Comparison of ENCODE assay signal across 15 cellular contexts in the genomic region with DNA sequence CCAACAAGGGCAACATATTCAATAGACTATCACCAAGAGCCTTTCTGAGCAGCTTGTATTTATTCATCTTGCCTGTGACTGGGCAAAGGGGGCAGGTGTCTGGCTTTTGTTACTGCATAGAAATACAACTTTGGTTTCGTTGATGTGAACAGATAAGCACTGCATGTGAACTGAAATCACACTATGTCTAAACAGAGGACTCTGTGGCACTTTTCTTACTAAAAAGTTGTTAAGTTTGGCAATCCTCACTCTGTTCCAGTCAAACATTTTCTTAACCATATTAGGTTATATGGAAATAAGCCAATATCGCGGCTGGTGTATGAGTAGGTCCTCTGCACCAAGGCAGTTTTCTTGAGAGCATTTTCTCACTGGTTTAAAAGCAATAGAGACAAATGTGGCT. TPM values are rescaled to one million over a fixed set of nuclear protein-coding genes. Genes with fewer than 3 reads are reported as not detected.
DNase-seq lines count a peak whose midpoint lies in the region; ATAC-seq, FAIRE-seq and TF ChIP-seq lines count a peak whose summit lies in the region.
"Had no signal": no experiment of that assay in that cellular context is flagged by ENCODE, and none has a peak within 500 bp of the region (broad histone marks: within the 10 kb centered on the region; RNA-seq: fewer than 3 reads in every experiment).

No MANE protein-coding gene starts in this region.

- TF ChIP-seq CTCF in lower leg skin (IDR thresholded peaks at IDR 0.05) = no peak
- no peak for TF ChIP-seq CTCF in HepG2 (CRISPR knock-in tag; IDR thresholded peaks at IDR 0.05)

- H3K4me2 ChIP-seq in HepG2 (ENCODE audit: low read depth, low read length) = no peak overlapping the region
- H3K4me2 ChIP-seq: GM23338 had no signal

- TF ChIP-seq EP300 in HepG2 (IDR thresholded peaks at IDR 0.05; ENCODE audit: low read depth in 2 of 2, low read length in 2 of 2) = no peak
- TF ChIP-seq EP300 in HepG2 (CRISPR knock-in tag; IDR thresholded peaks at IDR 0.05; ENCODE audit: borderline replicate concordance) = no peak

- no peak for FAIRE-seq in HepG2 (lab: Jason Lieb, UNC)

- H3K27ac ChIP-seq in rectal smooth muscle tissue (ENCODE audit: low read depth, low read length) (peak overlapping the region; percentile 98), HepG2 (ENCODE audit: extremely low read length, insufficient read depth, low read length) (no peak overlapping the region)
- H3K27ac ChIP-seq: SJSA1 had no signal

- H3K36me3 ChIP-seq in rectal smooth muscle tissue (ENCODE audit: control insufficient read depth, insufficient read depth, low read length) (no peaks in the 10 kb centered on the region), HepG2 (replicated peaks in 1 of 2; ENCODE audit: control insufficient read depth in 1 of 2, insufficient read depth in 2 of 2, low read length in 2 of 2) (no peaks in the 10 kb centered on the region)

- intact Hi-C loops in Right ventricle myocardium inferior (cut with DNase I) = no loop called here
- intact Hi-C loops in cardiac septum (cut with DNase I) = loop anchor here (1.0 to 2.0 kb wide), 3 partner anchors 37 to 63 kb away; no protein-coding TSS in a partner anchor
- intact Hi-C loops in Right ventricle myocardium superior (cut with DNase I) = no loop called here
- intact Hi-C loops in lower leg skin (cut with DNase I; ENCODE audit: low total_unique reads) = no loop called here
- intact Hi-C loops in HepG2 (cut with micrococcal nuclease; ENCODE audit: unreplicated experiment) = no loop called here

- CTCF ChIA-PET in HepG2 (lab: Yijun Ruan, JAX; ENCODE audit: low intra/inter-chr PET ratio, low total read pairs) = no interaction called here

- H3K27me3 ChIP-seq in rectal smooth muscle tissue (ENCODE audit: control insufficient read depth, insufficient read depth, low read length) (no peaks in the 10 kb centered on the region), HepG2 (ENCODE audit: control insufficient read depth in 1 of 2, insufficient read depth in 2 of 2, low read length in 2 of 2) (no peaks in the 10 kb centered on the region)
- H3K27me3 ChIP-seq: SJSA1 had no signal

- H3K4me1 ChIP-seq in rectal smooth muscle tissue (ENCODE audit: control insufficient read depth, insufficient read depth, low read length) (peaks cover 56% of the 10 kb centered on the region), HepG2 (ENCODE audit: insufficient read depth, low read length) (no peaks in the 10 kb centered on the region; the same call in 1 of the 2 replicates)

- TF ChIP-seq RAD21 in HepG2 (CRISPR knock-in tag; IDR thresholded peaks at IDR 0.05) = no peak

- POLR2A ChIA-PET in HepG2 (lab: Yijun Ruan, JAX) = no interaction called here

- peak; percentile 78 for ATAC-seq in Right ventricle myocardium inferior
- peak; percentile 72 for ATAC-seq in Right ventricle myocardium superior (ENCODE audit: poor library complexity)
- ATAC-seq in HepG2 = no peak
- ATAC-seq: GM23338; stimulated activated memory B cell treated with anti-CD40 and anti-IgM and Interleukin-4, amounts not matched to agents 10 μg/mL and 1 μg/mL and 100 μg/mL, for 72 hours; WTC11 had no signal

- DNase-seq in Right ventricle myocardium inferior (ENCODE audit: missing footprints) (no peak), cardiac septum (ENCODE audit: low spot score) (no peak), Right ventricle myocardium superior (no peak), lower leg skin (ENCODE audit: low spot score in 2 of 2) (no peak), foreskin melanocyte (no peak), midbrain (lab: John Stamatoyannopoulos, UW) (no peak), HepG2 (ENCODE audit: low spot score) (no peak)
- DNase-seq: 8988T, activated T-cell treated with anti-CD3 and anti-CD28 coated beads for 4 hours, NCI-H1417 had no signal

- H3K9ac ChIP-seq in rectal smooth muscle tissue (ENCODE audit: low read length) (no peak overlapping the region), HepG2 (ENCODE audit: insufficient read depth, low read depth, low read length) (no peak overlapping the region)

- no peak overlapping the region for H3K4me3 ChIP-seq in rectal smooth muscle tissue (ENCODE audit: low read length)
- no peak overlapping the region for H3K4me3 ChIP-seq in lower leg skin (ENCODE audit: low read depth, poor library complexity, severe bottlenecking)
- no peak overlapping the region for H3K4me3 ChIP-seq in HepG2 (replicated peaks in 1 of 3; ENCODE audit: insufficient read depth in 1 of 3, low read depth in 2 of 3, low read length in 3 of 3)
- H3K4me3 ChIP-seq: GM23338, SJSA1 had no signal

- H3K9me3 ChIP-seq in HepG2 (ENCODE audit: low read length) = no peaks in the 10 kb centered on the region
- H3K9me3 ChIP-seq: SJSA1 had no signal

- no peak overlapping the region for H2AFZ ChIP-seq in HepG2 (ENCODE audit: low read length)
- H2AFZ ChIP-seq: GM23338 had no signal

- in situ Hi-C loops in HepG2 (cut with HindIII; ENCODE audit: extremely low pct_ligation_motif_present, low pct_unique_long_range_greater_than_20kb) = no loop called here

- no peaks in the 10 kb centered on the region for H4K20me1 ChIP-seq in HepG2 (ENCODE audit: insufficient read depth, low read length)

- TF ChIP-seq POLR2A in lower leg skin (IDR thresholded peaks at IDR 0.05) = no peak
- TF ChIP-seq POLR2A in HepG2 (IDR thresholded peaks at IDR 0.05; ENCODE audit: insufficient read depth in 1 of 2, low read depth in 2 of 2, low read length in 2 of 2) = no peak

- no TSS peak for BruUV-seq in HepG2 (replicated peaks; lab: Mats Ljungman, UMichigan)

- WGBS in lower leg skin, 2 donors = 57 to 69% methylated on average over 3 of the region's 3 CpGs
- WGBS in HepG2 (ENCODE audit: low lambda C conversion rate) = 58% methylated on average over 3 of the region's 3 CpGs

- H3K79me2 ChIP-seq in HepG2 (ENCODE audit: insufficient read depth, low read length) = no peaks in the 10 kb centered on the region

TF ChIP-seq in HepG2, 621 proteins besides CTCF, POLR2A, EP300 and RAD21:
- no peak for TF ChIP-seq MIER3 (CRISPR knock-in tag; IDR thresholded peaks at IDR 0.05; ENCODE audit: borderline replicate concordance)
- TF ChIP-seq MED8 (CRISPR knock-in tag; IDR thresholded peaks at IDR 0.05; ENCODE audit: insufficient replicate concordance) = no peak
- TF ChIP-seq FOXM1 (CRISPR knock-in tag; IDR thresholded peaks at IDR 0.05) = no peak
- no peak for TF ChIP-seq HES4 (CRISPR knock-in tag; IDR thresholded peaks at IDR 0.05; ENCODE audit: borderline replicate concordance)
- TF ChIP-seq TP53 (CRISPR knock-in tag; conservative IDR thresholded peaks at IDR 0.05) = no peak
- TF ChIP-seq, protein P1, sequence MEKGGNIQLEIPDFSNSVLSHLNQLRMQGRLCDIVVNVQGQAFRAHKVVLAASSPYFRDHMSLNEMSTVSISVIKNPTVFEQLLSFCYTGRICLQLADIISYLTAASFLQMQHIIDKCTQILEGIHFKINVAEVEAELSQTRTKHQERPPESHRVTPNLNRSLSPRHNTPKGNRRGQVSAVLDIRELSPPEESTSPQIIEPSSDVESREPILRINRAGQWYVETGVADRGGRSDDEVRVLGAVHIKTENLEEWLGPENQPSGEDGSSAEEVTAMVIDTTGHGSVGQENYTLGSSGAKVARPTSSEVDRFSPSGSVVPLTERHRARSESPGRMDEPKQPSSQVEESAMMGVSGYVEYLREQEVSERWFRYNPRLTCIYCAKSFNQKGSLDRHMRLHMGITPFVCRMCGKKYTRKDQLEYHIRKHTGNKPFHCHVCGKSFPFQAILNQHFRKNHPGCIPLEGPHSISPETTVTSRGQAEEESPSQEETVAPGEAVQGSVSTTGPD (CRISPR knock-in tag; IDR thresholded peaks at IDR 0.05) = no peak
- TF ChIP-seq, protein P2, sequence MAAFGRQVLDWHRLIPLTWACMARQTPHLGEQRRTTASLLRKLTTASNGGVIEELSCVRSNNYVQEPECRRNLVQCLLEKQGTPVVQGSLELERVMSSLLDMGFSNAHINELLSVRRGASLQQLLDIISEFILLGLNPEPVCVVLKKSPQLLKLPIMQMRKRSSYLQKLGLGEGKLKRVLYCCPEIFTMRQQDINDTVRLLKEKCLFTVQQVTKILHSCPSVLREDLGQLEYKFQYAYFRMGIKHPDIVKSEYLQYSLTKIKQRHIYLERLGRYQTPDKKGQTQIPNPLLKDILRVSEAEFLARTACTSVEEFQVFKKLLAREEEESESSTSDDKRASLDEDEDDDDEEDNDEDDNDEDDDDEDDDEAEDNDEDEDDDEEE (CRISPR knock-in tag; IDR thresholded peaks at IDR 0.05) = no peak

RNA-seq across cellular contexts. Expression of gene CALD1, which starts 48.5 kb away (rescaled TPM):
- 99.1 TPM for total RNA-seq in Right ventricle myocardium inferior
- 237 TPM for total RNA-seq in cardiac septum
- 86.1 TPM for total RNA-seq in Right ventricle myocardium superior
- 10 to 100 TPM; 30.3 to 95.7 (median 58.0) TPM for total RNA-seq in lower leg skin
- 61.2 and 112 TPM in 2 replicates for total RNA-seq in HepG2 (2016; rRNA removed; fragmentation: Illumina TruSeq; extraction: Trizol)
- 6.9 and 7.3 TPM in 2 replicates for total RNA-seq in HepG2 (2016; cell fraction: cytosol; rRNA removed; fragmentation: Illumina TruSeq; extraction: Trizol; ENCODE audit: low read depth)
- 58.1 and 110 TPM in 2 replicates for total RNA-seq in HepG2 (2016; cell fraction: insoluble cytoplasmic fraction; rRNA removed; fragmentation: Illumina TruSeq; extraction: Trizol)
- 23.3 and 28.0 TPM in 2 replicates for total RNA-seq in HepG2 (2016; cell fraction: membrane; rRNA removed; fragmentation: Illumina TruSeq; extraction: Trizol)
- 90.3 and 105 TPM in 2 replicates for total RNA-seq in HepG2 (2016; cell fraction: nucleus; rRNA removed; fragmentation: Illumina TruSeq; extraction: Trizol)
- 40.5 and 53.0 TPM in 2 replicates for polyA plus RNA-seq in HepG2 (2011; rRNA removed)
- 23.1 and 27.0 TPM in 2 replicates for polyA plus RNA-seq in HepG2 (2011; cell fraction: cytosol; rRNA removed)
- 43.6 and 46.2 TPM in 2 replicates for polyA plus RNA-seq in HepG2 (2011; cell fraction: nucleus; rRNA removed)
- 46.2 and 70.1 TPM in 2 replicates for polyA plus RNA-seq in HepG2 (2012)
- 5.7 and 5.9 TPM in 2 replicates for polyA plus RNA-seq in HepG2 (2016; cell fraction: cytosol; fragmentation: Illumina TruSeq; extraction: Trizol; ENCODE audit: low read depth)
- polyA plus RNA-seq in HepG2 (2016; cell fraction: insoluble cytoplasmic fraction; fragmentation: Illumina TruSeq; extraction: Trizol; ENCODE audit: low read depth) = 68.7 and 69.2 TPM in 2 replicates
- 15.4 and 18.4 TPM in 2 replicates for polyA plus RNA-seq in HepG2 (2016; cell fraction: membrane; fragmentation: Illumina TruSeq; extraction: Trizol; ENCODE audit: low read depth)
- polyA plus RNA-seq in HepG2 (2016; cell fraction: nucleus; fragmentation: Illumina TruSeq; extraction: Trizol; ENCODE audit: insufficient read depth, low read depth) = 147 and 164 TPM in 2 replicates
- 12.7 and 23.5 TPM in 2 replicates for polyA minus RNA-seq in HepG2 (2011; rRNA and poly(A)+ RNA removed; ENCODE audit: low replicate concordance)
- 42.9 and 53.8 TPM in 2 replicates for polyA minus RNA-seq in HepG2 (2011; cell fraction: cytosol; rRNA and poly(A)+ RNA removed)
- polyA minus RNA-seq in HepG2 (2011; cell fraction: nucleus; rRNA and poly(A)+ RNA removed) = 76.2 and 91.5 TPM in 2 replicates
